Comparison of ENCODE assay signal across 9 cellular contexts in the genomic region with DNA sequence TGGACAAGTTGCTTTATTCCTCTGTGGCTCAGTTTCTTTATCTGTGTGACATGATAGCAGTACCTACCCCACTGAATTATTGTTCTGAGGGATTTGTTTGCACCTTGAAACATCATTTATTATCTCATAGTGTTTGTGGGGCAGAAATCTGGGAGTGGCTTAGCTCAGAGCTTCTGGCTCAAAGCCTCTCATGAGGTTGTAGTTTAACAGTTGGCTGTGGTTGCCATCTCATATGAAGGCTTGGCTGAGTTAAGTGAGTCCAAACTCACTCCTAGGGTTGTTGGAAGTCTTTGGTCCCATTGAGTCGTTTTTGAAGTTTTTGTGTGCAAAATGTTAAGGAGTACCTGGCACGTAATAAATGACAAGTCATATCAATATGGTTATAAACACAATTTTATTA. TPM values are rescaled to one million over a fixed set of nuclear protein-coding genes. Genes with fewer than 3 reads are reported as not detected.
"Had no signal": no experiment of that assay in that cellular context is flagged by ENCODE, and none has a peak within 500 bp of the region (broad histone marks: within the 10 kb centered on the region; RNA-seq: fewer than 3 reads in every experiment).

No MANE protein-coding gene starts in this region.

- H3K4me2 ChIP-seq: KMS-11 had no signal

- DNase-seq: IMR-90, KBM-7, KG1 had no signal

- ATAC-seq: K562 had no signal

- FAIRE-seq: HTR-8/SVneo, K562 had no signal

- H3K4me3 ChIP-seq: K562 had no signal

- H3K27ac ChIP-seq: HL-60, KMS-11 had no signal

- H3K9ac ChIP-seq: KMS-11 had no signal

RNA-seq across cellular contexts. Expression of a gene that starts 3.6 kb away (rescaled TPM):
- total RNA-seq: K562 had no signal
- polyA plus RNA-seq: IMR-90, K562 had no signal

RNA-seq across cellular contexts. Expression of a gene that starts 45.4 kb away (rescaled TPM):
- total RNA-seq: HT1080, IMR-90 had no signal
- polyA plus RNA-seq: IgD-negative memory B cell, IMR-90 had no signal
